In the genomic region with DNA sequence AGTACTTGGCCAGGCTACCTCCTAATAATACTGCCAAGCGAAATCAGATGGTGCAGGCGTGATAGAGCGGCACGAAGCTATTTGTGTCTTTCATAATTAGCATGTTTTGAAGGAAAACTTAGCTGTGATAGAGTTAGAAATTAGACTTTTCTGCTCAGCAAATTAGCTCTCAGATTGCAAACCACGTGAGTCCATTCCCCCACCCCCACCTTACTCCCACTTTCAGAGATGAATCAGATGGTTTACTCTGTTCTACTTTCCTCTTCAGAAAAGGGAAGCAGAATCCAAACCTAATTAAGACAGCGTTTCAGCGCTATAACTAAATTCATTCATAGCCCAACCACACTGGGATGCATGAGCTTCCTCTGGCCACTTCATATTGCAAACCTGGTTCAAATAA, we compare ENCODE assay signal across 12 cellular contexts.
DNase-seq lines count a peak whose midpoint lies in the region; ATAC-seq, FAIRE-seq and TF ChIP-seq lines count a peak whose summit lies in the region.
"Had no signal": no experiment of that assay in that cellular context is flagged by ENCODE, and none has a peak within 500 bp of the region (broad histone marks: within the 10 kb centered on the region; RNA-seq: fewer than 3 reads in every experiment).

No MANE protein-coding gene starts in this region.

- no peak overlapping the region for H3K27ac Mint-ChIP-seq in CD4-positive, alpha-beta T cell

- H3K36me3 Mint-ChIP-seq in CD4-positive, alpha-beta T cell (ENCODE audit: low read depth) = no peaks in the 10 kb centered on the region

- H3K36me3 ChIP-seq in H7 (replicated peaks; ENCODE audit: control insufficient read depth, insufficient read depth, low read length) = no peaks in the 10 kb centered on the region
- H3K36me3 ChIP-seq: brain microvascular endothelial cell had no signal

- CTCF ChIA-PET in CD4-positive, alpha-beta T cell (lab: Charles Lee) = interaction anchor here (0.9 to 1.1 kb wide), 3 partner anchors 9 to 214 kb away, joined by 3 to 4 read pairs (median 4); no protein-coding TSS in a partner anchor

- DNase-seq in AML-193 (lab: John Stamatoyannopoulos, UW) = peak; percentile 29 to 57
- DNase-seq in GM19239 (ENCODE audit: insufficient read length, low spot score) = no peak
- no peak for DNase-seq in NCI-H69 (lab: John Stamatoyannopoulos, UW)
- no peak for DNase-seq in NCI-H146 treated with DMSO at 0.1 percent for 48 hours (lab: John Stamatoyannopoulos, UW; ENCODE audit: unreplicated experiment)
- no peak for DNase-seq in H7
- no peak for DNase-seq in CD4-positive, alpha-beta T cell
- DNase-seq: activated T-cell treated with anti-CD3 and anti-CD28 coated beads, Interleukin-2, amount 50 U/mL, for 48 hours; brain microvascular endothelial cell; NCI-H1105 had no signal

- H3K4me3 ChIP-seq in H7 (ENCODE audit: insufficient read depth, low read depth, low read length) = no peak overlapping the region

- POLR2A ChIA-PET in CD4-positive, alpha-beta T cell (lab: Charles Lee) = interaction anchor here (1.5 kb wide), 1 partner anchor 12 kb away, joined by 4 read pairs; no protein-coding TSS in a partner anchor

- TF ChIP-seq CTCF in CD4-positive, alpha-beta T cell (IDR thresholded peaks at IDR 0.05) = no peak

- intact Hi-C loops in CD4-positive, alpha-beta T cell (cut with DNase I, micrococcal nuclease) = no loop called here

- H3K4me3 Mint-ChIP-seq in CD4-positive, alpha-beta T cell = no peak overlapping the region

- no peaks in the 10 kb centered on the region for H3K27me3 Mint-ChIP-seq in CD4-positive, alpha-beta T cell

- no peak overlapping the region for H3K27ac ChIP-seq in CD4-positive, alpha-beta T cell (ENCODE audit: low read depth, low read length)
- H3K27ac ChIP-seq: brain microvascular endothelial cell had no signal

- peaks cover 62% of the 10 kb centered on the region for H3K4me1 Mint-ChIP-seq in CD4-positive, alpha-beta T cell (ENCODE audit: low read depth)

- peak; percentile 68 for FAIRE-seq in GM19239 (lab: Jason Lieb, UNC)
- FAIRE-seq: endothelial cell of umbilical vein had no signal

- ATAC-seq in HG03139 (IDR thresholded peaks at IDR 0.05; ENCODE audit: unreplicated experiment) (peak; percentile 49), SK-N-SH treated with all-trans-retinoic acid at 6 μM for 48 hours (peak; percentile 36; the same call in 2 of the 3 replicates)
- ATAC-seq in CD4-positive, alpha-beta T cell (ENCODE audit: poor library complexity) = no peak

- no peaks in the 10 kb centered on the region for H3K9me3 ChIP-seq in CD4-positive, alpha-beta T cell (ENCODE audit: control insufficient read depth, low read length)

- H3K27me3 ChIP-seq in H7 (ENCODE audit: control insufficient read depth, insufficient read depth, low read length) = no peaks in the 10 kb centered on the region
- H3K27me3 ChIP-seq in CD4-positive, alpha-beta T cell (ENCODE audit: control insufficient read depth, insufficient read depth, low read length) = no peaks in the 10 kb centered on the region
- H3K27me3 ChIP-seq: brain microvascular endothelial cell had no signal

- H3K9me3 Mint-ChIP-seq in CD4-positive, alpha-beta T cell = no peaks in the 10 kb centered on the region

TF ChIP-seq in SK-N-SH treated with all-trans-retinoic acid at 6 μM for 48 hours, 23 proteins besides CTCF, POLR2A, EP300 and RAD21 (continues in another document):
- TF ChIP-seq RARB (CRISPR knock-in tag; IDR thresholded peaks at IDR 0.05) (no peak), ZNF8 (CRISPR knock-in tag; IDR thresholded peaks at IDR 0.05) (no peak), ZFP3 (CRISPR knock-in tag; IDR thresholded peaks at IDR 0.05) (no peak), GLIS3 (CRISPR knock-in tag; IDR thresholded peaks at IDR 0.05) (no peak), PPARA (CRISPR knock-in tag; IDR thresholded peaks at IDR 0.05; ENCODE audit: borderline replicate concordance) (no peak), SNAI2 (CRISPR knock-in tag; IDR thresholded peaks at IDR 0.05) (no peak), CSDC2 (CRISPR knock-in tag; IDR thresholded peaks at IDR 0.05) (no peak), TCF4 (CRISPR knock-in tag; IDR thresholded peaks at IDR 0.05; ENCODE audit: borderline replicate concordance) (no peak), ZNF70 (CRISPR knock-in tag; IDR thresholded peaks at IDR 0.05) (no peak), ZC3H10 (CRISPR knock-in tag; IDR thresholded peaks at IDR 0.05) (no peak), ESRRG (CRISPR knock-in tag; IDR thresholded peaks at IDR 0.05) (no peak)
- TF ChIP-seq, protein P1, sequence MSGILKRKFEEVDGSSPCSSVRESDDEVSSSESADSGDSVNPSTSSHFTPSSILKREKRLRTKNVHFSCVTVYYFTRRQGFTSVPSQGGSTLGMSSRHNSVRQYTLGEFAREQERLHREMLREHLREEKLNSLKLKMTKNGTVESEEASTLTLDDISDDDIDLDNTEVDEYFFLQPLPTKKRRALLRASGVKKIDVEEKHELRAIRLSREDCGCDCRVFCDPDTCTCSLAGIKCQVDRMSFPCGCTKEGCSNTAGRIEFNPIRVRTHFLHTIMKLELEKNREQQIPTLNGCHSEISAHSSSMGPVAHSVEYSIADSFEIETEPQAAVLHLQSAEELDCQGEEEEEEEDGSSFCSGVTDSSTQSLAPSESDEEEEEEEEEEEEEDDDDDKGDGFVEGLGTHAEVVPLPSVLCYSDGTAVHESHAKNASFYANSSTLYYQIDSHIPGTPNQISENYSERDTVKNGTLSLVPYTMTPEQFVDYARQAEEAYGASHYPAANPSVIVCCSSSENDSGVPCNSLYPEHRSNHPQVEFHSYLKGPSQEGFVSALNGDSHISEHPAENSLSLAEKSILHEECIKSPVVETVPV (CRISPR knock-in tag; IDR thresholded peaks at IDR 0.05) = no peak
- TF ChIP-seq, protein P2, sequence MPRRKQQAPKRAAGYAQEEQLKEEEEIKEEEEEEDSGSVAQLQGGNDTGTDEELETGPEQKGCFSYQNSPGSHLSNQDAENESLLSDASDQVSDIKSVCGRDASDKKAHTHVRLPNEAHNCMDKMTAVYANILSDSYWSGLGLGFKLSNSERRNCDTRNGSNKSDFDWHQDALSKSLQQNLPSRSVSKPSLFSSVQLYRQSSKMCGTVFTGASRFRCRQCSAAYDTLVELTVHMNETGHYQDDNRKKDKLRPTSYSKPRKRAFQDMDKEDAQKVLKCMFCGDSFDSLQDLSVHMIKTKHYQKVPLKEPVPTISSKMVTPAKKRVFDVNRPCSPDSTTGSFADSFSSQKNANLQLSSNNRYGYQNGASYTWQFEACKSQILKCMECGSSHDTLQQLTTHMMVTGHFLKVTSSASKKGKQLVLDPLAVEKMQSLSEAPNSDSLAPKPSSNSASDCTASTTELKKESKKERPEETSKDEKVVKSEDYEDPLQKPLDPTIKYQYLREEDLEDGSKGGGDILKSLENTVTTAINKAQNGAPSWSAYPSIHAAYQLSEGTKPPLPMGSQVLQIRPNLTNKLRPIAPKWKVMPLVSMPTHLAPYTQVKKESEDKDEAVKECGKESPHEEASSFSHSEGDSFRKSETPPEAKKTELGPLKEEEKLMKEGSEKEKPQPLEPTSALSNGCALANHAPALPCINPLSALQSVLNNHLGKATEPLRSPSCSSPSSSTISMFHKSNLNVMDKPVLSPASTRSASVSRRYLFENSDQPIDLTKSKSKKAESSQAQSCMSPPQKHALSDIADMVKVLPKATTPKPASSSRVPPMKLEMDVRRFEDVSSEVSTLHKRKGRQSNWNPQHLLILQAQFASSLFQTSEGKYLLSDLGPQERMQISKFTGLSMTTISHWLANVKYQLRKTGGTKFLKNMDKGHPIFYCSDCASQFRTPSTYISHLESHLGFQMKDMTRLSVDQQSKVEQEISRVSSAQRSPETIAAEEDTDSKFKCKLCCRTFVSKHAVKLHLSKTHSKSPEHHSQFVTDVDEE (CRISPR knock-in tag; IDR thresholded peaks at IDR 0.05) = no peak
- TF ChIP-seq, protein P3, sequence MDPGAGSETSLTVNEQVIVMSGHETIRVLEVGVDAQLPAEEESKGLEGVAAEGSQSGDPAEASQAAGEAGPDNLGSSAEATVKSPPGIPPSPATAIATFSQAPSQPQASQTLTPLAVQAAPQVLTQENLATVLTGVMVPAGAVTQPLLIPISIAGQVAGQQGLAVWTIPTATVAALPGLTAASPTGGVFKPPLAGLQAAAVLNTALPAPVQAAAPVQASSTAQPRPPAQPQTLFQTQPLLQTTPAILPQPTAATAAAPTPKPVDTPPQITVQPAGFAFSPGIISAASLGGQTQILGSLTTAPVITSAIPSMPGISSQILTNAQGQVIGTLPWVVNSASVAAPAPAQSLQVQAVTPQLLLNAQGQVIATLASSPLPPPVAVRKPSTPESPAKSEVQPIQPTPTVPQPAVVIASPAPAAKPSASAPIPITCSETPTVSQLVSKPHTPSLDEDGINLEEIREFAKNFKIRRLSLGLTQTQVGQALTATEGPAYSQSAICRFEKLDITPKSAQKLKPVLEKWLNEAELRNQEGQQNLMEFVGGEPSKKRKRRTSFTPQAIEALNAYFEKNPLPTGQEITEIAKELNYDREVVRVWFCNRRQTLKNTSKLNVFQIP (CRISPR knock-in tag; IDR thresholded peaks at IDR 0.05; ENCODE audit: borderline replicate concordance, low read depth) = no peak
- TF ChIP-seq, protein P4, sequence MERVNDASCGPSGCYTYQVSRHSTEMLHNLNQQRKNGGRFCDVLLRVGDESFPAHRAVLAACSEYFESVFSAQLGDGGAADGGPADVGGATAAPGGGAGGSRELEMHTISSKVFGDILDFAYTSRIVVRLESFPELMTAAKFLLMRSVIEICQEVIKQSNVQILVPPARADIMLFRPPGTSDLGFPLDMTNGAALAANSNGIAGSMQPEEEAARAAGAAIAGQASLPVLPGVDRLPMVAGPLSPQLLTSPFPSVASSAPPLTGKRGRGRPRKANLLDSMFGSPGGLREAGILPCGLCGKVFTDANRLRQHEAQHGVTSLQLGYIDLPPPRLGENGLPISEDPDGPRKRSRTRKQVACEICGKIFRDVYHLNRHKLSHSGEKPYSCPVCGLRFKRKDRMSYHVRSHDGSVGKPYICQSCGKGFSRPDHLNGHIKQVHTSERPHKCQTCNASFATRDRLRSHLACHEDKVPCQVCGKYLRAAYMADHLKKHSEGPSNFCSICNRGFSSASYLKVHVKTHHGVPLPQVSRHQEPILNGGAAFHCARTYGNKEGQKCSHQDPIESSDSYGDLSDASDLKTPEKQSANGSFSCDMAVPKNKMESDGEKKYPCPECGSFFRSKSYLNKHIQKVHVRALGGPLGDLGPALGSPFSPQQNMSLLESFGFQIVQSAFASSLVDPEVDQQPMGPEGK (CRISPR knock-in tag; IDR thresholded peaks at IDR 0.05; ENCODE audit: borderline replicate concordance) = no peak

Comparison
In these comparisons a context has a peak if more than half of its experiments do, and no peak if none do; other contexts are left out.
1. DNase-seq: peak in AML-193 (2 of 2); none in GM19239 (single experiment), NCI-H69 (single experiment), NCI-H146 treated with DMSO at 0.1 percent for 48 hours (single experiment), H7 (single experiment) and CD4-positive, alpha-beta T cell (0 of 10).